In the genomic region with DNA sequence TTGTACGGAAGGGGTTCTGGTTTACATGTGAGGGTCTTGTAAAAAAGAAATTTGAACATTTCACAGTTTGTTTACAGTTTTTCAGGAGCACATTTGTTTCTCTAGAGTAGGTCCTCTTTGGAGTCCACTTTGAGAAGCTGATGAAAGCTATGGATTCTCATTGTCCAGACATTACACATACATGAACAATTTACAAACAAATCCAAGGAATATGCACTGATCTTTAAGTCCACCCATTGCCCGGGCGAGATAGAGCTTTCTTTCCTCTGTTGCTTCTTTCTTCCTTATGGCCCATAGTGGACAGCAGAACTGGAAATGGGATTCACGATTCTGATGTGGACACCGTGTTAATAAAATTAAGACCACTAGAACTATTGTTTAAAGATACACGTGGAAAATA, we compare ENCODE assay signal across 9 cellular contexts. TPM values are rescaled to one million over a fixed set of nuclear protein-coding genes. Genes with fewer than 3 reads are reported as not detected.
DNase-seq lines count a peak whose midpoint lies in the region; ATAC-seq, FAIRE-seq and TF ChIP-seq lines count a peak whose summit lies in the region.
"Had no signal": no experiment of that assay in that cellular context is flagged by ENCODE, and none has a peak within 500 bp of the region (broad histone marks: within the 10 kb centered on the region; RNA-seq: fewer than 3 reads in every experiment).

No MANE protein-coding gene starts in this region.

- H3F3A ChIP-seq in PC-3 (ENCODE audit: low read length, unreplicated experiment), result no peaks in the 10 kb centered on the region

- no peaks in the 10 kb centered on the region for H3K9me2 ChIP-seq in PC-3 (replicated peaks; ENCODE audit: low read length)

- no TSS peak for BruUV-seq in PC-3 (replicated peaks; lab: Mats Ljungman, UMichigan)

- H3K27me3 ChIP-seq in PC-3 (ENCODE audit: low read length), result no peaks in the 10 kb centered on the region

- CTCF ChIA-PET in PC-3 (lab: Charles Lee), result interaction anchor here (0.6 kb wide), 1 partner anchor 60 kb away, joined by 4 read pairs; no protein-coding TSS in a partner anchor

- TF ChIP-seq POLR2A in GM12892 (IDR thresholded peaks at IDR 0.05; ENCODE audit: low read depth, low read length), result no peak

- H3K4me1 ChIP-seq in PC-3 (ENCODE audit: insufficient read depth, low read length), result peaks cover 22% of the 10 kb centered on the region

- POLR2A ChIA-PET in PC-3 (lab: Charles Lee; ENCODE audit: unreplicated experiment), result no interaction called here

- H3K9me3 ChIP-seq in PC-3 (ENCODE audit: low read length), result no peaks in the 10 kb centered on the region

- peaks cover 78% of the 10 kb centered on the region for H3K79me2 ChIP-seq in PC-3 (ENCODE audit: low read length)

- peak overlapping the region; percentile 94 for H3K9ac ChIP-seq in PC-3 (ENCODE audit: low read length)

- H3K4me3 ChIP-seq in PC-3 (ENCODE audit: low read length) (peak overlapping the region; percentile 89), epithelial cell of esophagus (ENCODE audit: low read length) (peak overlapping the region; percentile 97), retinal pigment epithelial cell (ENCODE audit: low read length) (peak overlapping the region; percentile 95)

- peak; percentile 3 for DNase-seq in GM03348 (ENCODE audit: low spot score)
- no peak for DNase-seq in PC-3
- no peak for DNase-seq in epithelial cell of esophagus (ENCODE audit: low read depth)
- no peak for DNase-seq in retinal pigment epithelial cell (ENCODE audit: low read depth)
- DNase-seq in GM12892 (ENCODE audit: insufficient read length), result no peak
- no peak for DNase-seq in NCI-H82 treated with DMSO at 0.1 percent for 48 hours (lab: John Stamatoyannopoulos, UW; ENCODE audit: unreplicated experiment)
- DNase-seq in GM10266 (ENCODE audit: extremely low spot score), result no peak

- no peak for FAIRE-seq in GM12892 (lab: Jason Lieb, UNC)
- FAIRE-seq: colon had no signal

- intact Hi-C loops in PC-3 (cut with micrococcal nuclease), result loop anchor here (5.0 kb wide), 1 partner anchor 125 kb away; no protein-coding TSS in a partner anchor

- H3K27ac ChIP-seq in PC-3 (ENCODE audit: low read length), result no peak overlapping the region

- peaks cover 38% of the 10 kb centered on the region for H4K20me1 ChIP-seq in PC-3 (ENCODE audit: low read length)

- ATAC-seq in PC-3, result no peak
- no peak for ATAC-seq in HG03097 (IDR thresholded peaks at IDR 0.05; ENCODE audit: low FRiP score, unreplicated experiment)

- H3K4me2 ChIP-seq in PC-3 (ENCODE audit: low read length), result peak overlapping the region; percentile 88

- H3K36me3 ChIP-seq in PC-3 (ENCODE audit: low read depth, low read length), result peaks cover 4% of the 10 kb centered on the region; the same call in 1 of the 2 replicates

- TF ChIP-seq CTCF in PC-3 (conservative IDR thresholded peaks at IDR 0.05; ENCODE audit: low read depth, low read length), result no peak
- TF ChIP-seq CTCF in epithelial cell of esophagus (IDR thresholded peaks at IDR 0.05; ENCODE audit: insufficient read depth, low read depth, low read length, missing control alignments), result no peak
- no peak for TF ChIP-seq CTCF in retinal pigment epithelial cell (conservative IDR thresholded peaks at IDR 0.05; ENCODE audit: low read depth, low read length)
- no peak for TF ChIP-seq CTCF in GM10266 (IDR thresholded peaks at IDR 0.05; ENCODE audit: control insufficient read depth, insufficient read depth, low read depth, missing control alignments)

- no peak overlapping the region for H2AFZ ChIP-seq in PC-3 (ENCODE audit: low read length)

RNA-seq across cellular contexts. Expression of gene DCAF7, which starts 1.9 kb away (rescaled TPM):
- 46.5 and 55.5 TPM in 2 replicates for total RNA-seq in PC-3 (2014; rRNA removed)
- polyA plus RNA-seq in GM12892 (2012; ENCODE audit: missing spikeins), result 36.9 TPM

RNA-seq across cellular contexts. Expression of gene KCNH6, which starts 29.1 kb away (rescaled TPM):
- total RNA-seq in PC-3 (2014; rRNA removed), result not detected in 2 replicates
- polyA plus RNA-seq in GM12892 (2012; ENCODE audit: missing spikeins), result not detected

RNA-seq across cellular contexts. Expression of gene TACO1, which starts 48.5 kb away (rescaled TPM):
- total RNA-seq in PC-3 (2014; rRNA removed), result 47.9 and 70.0 TPM in 2 replicates
- polyA plus RNA-seq in GM12892 (2012; ENCODE audit: missing spikeins), result 20.9 TPM
